Comparison of ENCODE assay signal across 31 cellular contexts in genomic region chr7:38328814-38329213, GRCh38.
"Had no signal": no experiment of that assay in that cellular context is flagged by ENCODE, and none has a peak within 500 bp of the region (broad histone marks: within the 10 kb centered on the region; RNA-seq: fewer than 3 reads in every experiment).

No MANE protein-coding gene starts in this region.

- H3K36me3 ChIP-seq: left lung, lower lobe of right lung, pancreas, prostate gland, stomach, thyroid gland, transverse colon, upper lobe of left lung had no signal

- H3K4me1 ChIP-seq: left lung, lower lobe of right lung, pancreas, prostate gland, stomach, thyroid gland, transverse colon, upper lobe of left lung had no signal

- H3K4me3 ChIP-seq: left lung, lower lobe of right lung, pancreas, prostate gland, skin epidermis, stomach, testis, thyroid gland, transverse colon, upper lobe of left lung had no signal

- H3K9me3 Mint-ChIP-seq: mesothelial cell of epicardium; naive B cell; nephron; neural crest cell; stimulated activated naive B cell treated with anti-CD40 and anti-IgM and Interleukin-4, amounts not matched to agents 10 μg/mL and 1 μg/mL and 100 μg/mL, for 72 hours had no signal

- H3K27me3 ChIP-seq: left lung, pancreas, stomach, testis, thyroid gland, transverse colon, upper lobe of left lung had no signal

- H3K27ac Mint-ChIP-seq: mesothelial cell of epicardium; nephron; stimulated activated naive B cell treated with anti-CD40 and anti-IgM and Interleukin-4, amounts not matched to agents 10 μg/mL and 1 μg/mL and 100 μg/mL, for 72 hours had no signal

- H3K4me3 Mint-ChIP-seq: mesothelial cell of epicardium; nephron; neural crest cell; stimulated activated naive B cell treated with anti-CD40 and anti-IgM and Interleukin-4, amounts not matched to agents 10 μg/mL and 1 μg/mL and 100 μg/mL, for 72 hours had no signal

- H3K27me3 Mint-ChIP-seq: stimulated activated naive B cell treated with anti-CD40 and anti-IgM and Interleukin-4, amounts not matched to agents 10 μg/mL and 1 μg/mL and 100 μg/mL, for 72 hours had no signal

- H3K9me3 ChIP-seq: left lung, lower lobe of right lung, pancreas, prostate gland, stomach, testis, thyroid gland, transverse colon, upper lobe of left lung had no signal

- H3K4me1 Mint-ChIP-seq: naive B cell; stimulated activated naive B cell treated with anti-CD40 and anti-IgM and Interleukin-4, amounts not matched to agents 10 μg/mL and 1 μg/mL and 100 μg/mL, for 72 hours had no signal

- H3K36me3 Mint-ChIP-seq: mesothelial cell of epicardium; naive B cell; stimulated activated naive B cell treated with anti-CD40 and anti-IgM and Interleukin-4, amounts not matched to agents 10 μg/mL and 1 μg/mL and 100 μg/mL, for 72 hours had no signal

- FAIRE-seq: islet of Langerhans had no signal

- H3K27ac ChIP-seq: left lung, lower lobe of right lung, pancreas, prostate gland, skin epidermis, stomach, testis, thyroid gland, transverse colon, upper lobe of left lung had no signal

- DNase-seq: hippocampal formation; kidney; left colon; left lung; lower lobe of right lung; mammary epithelial cell; mesenchymal stem cell; naive B cell; nucleus accumbens; pancreas; posterior cingulate gyrus; retina; right cardiac atrium; stimulated activated CD4-positive, alpha-beta T cell treated with anti-CD3 and anti-CD28 coated beads, Interleukin-12 subunit alpha, Interleukin-12 subunit beta, amount 100 ng/mL, for 4 hours; stimulated activated CD4-positive, alpha-beta T cell treated with anti-CD3 and anti-CD28 coated beads, Interleukin-15, amount 100 ng/mL, for 24 hours; stimulated activated CD4-positive, alpha-beta T cell treated with anti-CD3 and anti-CD28 coated beads, Interleukin-2, amount 100 ng/mL, for 24 hours; stimulated activated CD4-positive, alpha-beta T cell treated with anti-CD3 and anti-CD28 coated beads, Interleukin-4, amount 100 ng/mL, for 1 hour; stimulated activated naive B cell treated with anti-CD40 and anti-IgM and Interleukin-4, amounts not matched to agents 10 μg/mL and 1 μg/mL and 100 μg/mL, for 72 hours; stimulated activated naive CD8-positive, alpha-beta T cell treated with anti-CD3 and anti-CD28 coated beads, Interleukin-15, Interleukin-2, amounts not matched to agents 100 U/mL and 50 U/mL, for 24 hours; stomach; testis; thyroid gland; transverse colon; upper lobe of left lung had no signal

- ATAC-seq: left colon; left lung; lower lobe of right lung; pancreas; right cardiac atrium; sciatic nerve; stimulated activated naive B cell treated with anti-CD40 and anti-IgM and Interleukin-4, amounts not matched to agents 10 μg/mL and 1 μg/mL and 100 μg/mL, for 72 hours; stimulated activated naive CD8-positive, alpha-beta T cell treated with anti-CD3 and anti-CD28 coated beads, Interleukin-15, Interleukin-2, amounts not matched to agents 100 U/mL and 50 U/mL, for 24 hours had no signal
